Comparison of ENCODE assay signal across 30 cellular contexts in genomic region chr2:101981066-101981465, GRCh38. TPM values are rescaled to one million over a fixed set of nuclear protein-coding genes. Genes with fewer than 3 reads are reported as not detected.
"Had no signal": no experiment of that assay in that cellular context is flagged by ENCODE, and none has a peak within 500 bp of the region (broad histone marks: within the 10 kb centered on the region; RNA-seq: fewer than 3 reads in every experiment).

No MANE protein-coding gene starts in this region.

- ATAC-seq: activated naive CD8-positive, alpha-beta T cell treated with anti-CD3 and anti-CD28 coated beads, Interleukin-2, amount 50 U/mL, for 24 hours; gastroesophageal sphincter; left lung; sciatic nerve; stimulated activated memory B cell treated with anti-CD40 and anti-IgM and Interleukin-4, amounts not matched to agents 10 μg/mL and 1 μg/mL and 100 μg/mL, for 72 hours; T-helper 17 cell had no signal

- H3K27me3 ChIP-seq: esophagus muscularis mucosa, gastroesophageal sphincter, left lung, neutrophil, stomach, vagina had no signal

- H3K27ac Mint-ChIP-seq: activated naive CD4-positive, alpha-beta T cell treated with anti-CD3 and anti-CD28 coated beads for 36 hours; activated naive CD8-positive, alpha-beta T cell treated with anti-CD3 and anti-CD28 coated beads, Interleukin-2, amount 50 U/mL, for 24 hours; activated T-cell treated with anti-CD3 and anti-CD28 coated beads, Interleukin-2, amount 50 U/mL, for 72 hours; nephron; stimulated activated memory B cell treated with anti-CD40 and anti-IgM and Interleukin-4, amounts not matched to agents 10 μg/mL and 1 μg/mL and 100 μg/mL, for 72 hours; T-helper 17 cell; type B pancreatic cell had no signal

- H3K9me3 Mint-ChIP-seq: activated naive CD4-positive, alpha-beta T cell treated with anti-CD3 and anti-CD28 coated beads for 36 hours; activated naive CD8-positive, alpha-beta T cell treated with anti-CD3 and anti-CD28 coated beads, Interleukin-2, amount 50 U/mL, for 24 hours; activated T-cell treated with anti-CD3 and anti-CD28 coated beads, Interleukin-2, amount 50 U/mL, for 72 hours; brain; nephron; stimulated activated memory B cell treated with anti-CD40 and anti-IgM and Interleukin-4, amounts not matched to agents 10 μg/mL and 1 μg/mL and 100 μg/mL, for 72 hours; type B pancreatic cell had no signal

- DNase-seq: activated CD4-positive, alpha-beta T cell treated with anti-CD3 and anti-CD28 coated beads for 4 hours; activated CD4-positive, alpha-beta T cell treated with anti-CD3 and anti-CD28 coated beads, Interleukin-2, amount 50 U/mL, for 48 hours; activated CD4-positive, CD25-positive, alpha-beta regulatory T cell; activated effector memory CD4-positive, alpha-beta T cell treated with Interleukin-2 at 50 U/mL for 16 hours; activated naive CD4-positive, alpha-beta T cell treated with anti-CD3 and anti-CD28 coated beads for 36 hours; activated naive CD8-positive, alpha-beta T cell treated with anti-CD3 and anti-CD28 coated beads, Interleukin-2, amount 50 U/mL, for 24 hours; activated T-cell treated with anti-CD3 and anti-CD28 coated beads, Interleukin-2, amount 50 U/mL, for 72 hours; anterior cingulate cortex; effector memory CD4-positive, alpha-beta T cell; head of caudate nucleus; kidney; left lung; small intestine; stimulated activated CD4-positive, alpha-beta T cell treated with anti-CD3 and anti-CD28 coated beads, Interleukin-2, amount 100 ng/mL, for 24 hours; stomach; SW 1271; T-helper 17 cell had no signal

- FAIRE-seq: endothelial cell of umbilical vein, kidney, small intestine had no signal

- H3K9me3 ChIP-seq: esophagus muscularis mucosa, gastroesophageal sphincter, left lung, neutrophil, stomach, vagina had no signal

- H3K4me3 Mint-ChIP-seq: activated naive CD4-positive, alpha-beta T cell treated with anti-CD3 and anti-CD28 coated beads for 36 hours; activated naive CD8-positive, alpha-beta T cell treated with anti-CD3 and anti-CD28 coated beads, Interleukin-2, amount 50 U/mL, for 24 hours; activated T-cell treated with anti-CD3 and anti-CD28 coated beads, Interleukin-2, amount 50 U/mL, for 72 hours; brain; nephron; stimulated activated memory B cell treated with anti-CD40 and anti-IgM and Interleukin-4, amounts not matched to agents 10 μg/mL and 1 μg/mL and 100 μg/mL, for 72 hours; T-helper 17 cell; type B pancreatic cell had no signal

- H3K36me3 Mint-ChIP-seq: brain; stimulated activated memory B cell treated with anti-CD40 and anti-IgM and Interleukin-4, amounts not matched to agents 10 μg/mL and 1 μg/mL and 100 μg/mL, for 72 hours; type B pancreatic cell had no signal

- H3K36me3 ChIP-seq: esophagus muscularis mucosa, gastroesophageal sphincter, left lung, stomach, vagina had no signal

- H3K4me1 ChIP-seq: left lung had no signal

- H3K4me3 ChIP-seq: esophagus muscularis mucosa, gastroesophageal sphincter, left lung, lung, stomach, vagina had no signal

- H3K27me3 Mint-ChIP-seq: activated naive CD8-positive, alpha-beta T cell treated with anti-CD3 and anti-CD28 coated beads, Interleukin-2, amount 50 U/mL, for 24 hours; stimulated activated memory B cell treated with anti-CD40 and anti-IgM and Interleukin-4, amounts not matched to agents 10 μg/mL and 1 μg/mL and 100 μg/mL, for 72 hours; type B pancreatic cell had no signal

- H3K27ac ChIP-seq: esophagus muscularis mucosa, gastroesophageal sphincter, left lung, neutrophil, stomach, vagina had no signal

RNA-seq across cellular contexts. Expression of gene IL1R2, which starts 10.7 kb away (rescaled TPM):
- total RNA-seq: dermis microvascular lymphatic vessel endothelial cell, endothelial cell of umbilical vein, temporal lobe had no signal
- polyA plus RNA-seq: endothelial cell of umbilical vein had no signal
